In genomic region chr13:57437587-57437986, GRCh38 we compare ENCODE assay signal across 20 cellular contexts.
DNase-seq lines count a peak whose midpoint lies in the region; ATAC-seq and TF ChIP-seq lines count a peak whose summit lies in the region.
"Had no signal": no experiment of that assay in that cellular context is flagged by ENCODE, and none has a peak within 500 bp of the region (broad histone marks: within the 10 kb centered on the region; RNA-seq: fewer than 3 reads in every experiment).

No MANE protein-coding gene starts in this region.

- intact Hi-C loops in tibial artery (cut with DNase I; ENCODE audit: low total_unique reads): no loop called here

- no peaks in the 10 kb centered on the region for H3K9me2 ChIP-seq in hepatocyte (replicated peaks; ENCODE audit: insufficient read depth)
- H3K9me2 ChIP-seq: SK-N-SH had no signal

- H3K27me3 ChIP-seq in hepatocyte: no peaks in the 10 kb centered on the region
- H3K27me3 ChIP-seq in tibial artery: no peaks in the 10 kb centered on the region
- H3K27me3 ChIP-seq: BLaER1 had no signal

- no peaks in the 10 kb centered on the region for H4K20me1 ChIP-seq in hepatocyte (ENCODE audit: insufficient read depth, poor library complexity, severe bottlenecking)
- H4K20me1 ChIP-seq: BLaER1 had no signal

- H3K36me3 ChIP-seq in hepatocyte (replicated peaks; ENCODE audit: insufficient read depth, low read depth) (no peaks in the 10 kb centered on the region), tibial artery (no peaks in the 10 kb centered on the region)
- H3K36me3 ChIP-seq: BLaER1 had no signal

- peaks cover 7% of the 10 kb centered on the region for H3K4me1 ChIP-seq in hepatocyte (ENCODE audit: insufficient read depth)
- no peaks in the 10 kb centered on the region for H3K4me1 ChIP-seq in tibial artery
- H3K4me1 ChIP-seq: BLaER1 had no signal

- no peak overlapping the region for H3K4me2 ChIP-seq in hepatocyte
- H3K4me2 ChIP-seq: BLaER1, SK-N-SH had no signal

- H3K79me2 ChIP-seq in hepatocyte: no peaks in the 10 kb centered on the region

- WGBS in hepatocyte (ENCODE audit: low lambda C conversion rate, missing lambda C conversion rate): 82% methylated on average over 2 of the region's 2 CpGs

- no peak overlapping the region for H2AFZ ChIP-seq in hepatocyte

- H3K4me3 ChIP-seq in hepatocyte (no peak overlapping the region), retinal pigment epithelial cell (ENCODE audit: low read length) (no peak overlapping the region), tibial artery (no peak overlapping the region)
- H3K4me3 ChIP-seq: BLaER1 had no signal

- DNase-seq in HK-2 (ENCODE audit: unreplicated experiment) (peak; percentile 5), RKO (ENCODE audit: low spot score) (peak; percentile 3), hepatocyte (ENCODE audit: low spot score) (peak; percentile 28), retinal pigment epithelial cell (ENCODE audit: low read depth) (peak; percentile 52), NCI-H146 (lab: John Stamatoyannopoulos, UW) (no peak), CD1c-positive myeloid dendritic cell (ENCODE audit: extremely low spot score) (no peak), tibial artery (no peak)
- DNase-seq: ACHN; CD8-positive, alpha-beta T cell; NCI-H1105; NCI-H1694; NCI-H2081 treated with DMSO at 0.1 percent for 48 hours; NCI-H2171 treated with DMSO at 0.1 percent for 48 hours; NCI-H524 treated with DMSO at 0.1 percent for 48 hours; PC-3; SHP77 treated with DMSO at 0.1 percent for 48 hours; SK-N-SH had no signal

- no peak for ATAC-seq in HG02610 (IDR thresholded peaks at IDR 0.05; ENCODE audit: unreplicated experiment)
- ATAC-seq: CD8-positive, alpha-beta T cell; PC-3 had no signal

- H3K9me3 ChIP-seq in hepatocyte (ENCODE audit: low read depth) (peaks cover 3% of the 10 kb centered on the region), tibial artery (peaks cover 0 to 4% (median 0%) of the 10 kb centered on the region in 3 donors)
- H3K9me3 ChIP-seq: BLaER1, SK-N-SH had no signal

- TF ChIP-seq CTCF in hepatocyte (IDR thresholded peaks at IDR 0.05; ENCODE audit: poor library complexity) (no peak), retinal pigment epithelial cell (conservative IDR thresholded peaks at IDR 0.05; ENCODE audit: low read depth, low read length) (no peak), tibial artery (IDR thresholded peaks at IDR 0.05) (no peak)

- peak overlapping the region; percentile 60 for H3K27ac ChIP-seq in hepatocyte
- H3K27ac ChIP-seq in tibial artery: no peak overlapping the region
- H3K27ac ChIP-seq: BLaER1, RWPE1 had no signal

Comparison
In these comparisons a context has a peak if more than half of its experiments do, and no peak if none do; other contexts are left out.
1. DNase-seq: peak in HK-2 (single experiment), RKO (single experiment), hepatocyte (single experiment) and retinal pigment epithelial cell (single experiment); none in NCI-H146 (single experiment), CD1c-positive myeloid dendritic cell (single experiment) and tibial artery (0 of 2).